19 cellular contexts compared by ENCODE assay signal in the genomic region with DNA sequence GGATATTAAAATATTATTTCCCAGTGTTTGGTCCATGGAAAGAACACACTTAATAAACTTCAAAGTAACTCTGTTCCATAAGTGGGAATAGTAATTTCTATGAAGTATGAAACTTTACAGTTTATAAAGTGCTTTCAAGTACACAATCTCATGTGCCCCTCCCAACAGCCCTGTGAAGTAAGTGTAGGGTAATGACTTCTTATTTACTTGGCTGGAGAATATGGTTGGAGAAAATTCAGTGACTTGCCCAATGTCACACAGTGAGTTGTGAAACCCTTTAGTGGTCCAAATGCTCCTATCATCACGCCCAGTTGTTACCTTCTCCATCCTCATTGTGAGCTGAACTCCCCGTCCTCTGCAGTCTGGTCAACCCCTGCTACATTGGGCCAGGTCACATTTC.
DNase-seq lines count a peak whose midpoint lies in the region; ATAC-seq and TF ChIP-seq lines count a peak whose summit lies in the region.
"Had no signal": no experiment of that assay in that cellular context is flagged by ENCODE, and none has a peak within 500 bp of the region (broad histone marks: within the 10 kb centered on the region; RNA-seq: fewer than 3 reads in every experiment).

No MANE protein-coding gene starts in this region.

- H3K4ac ChIP-seq in IMR-90 (ENCODE audit: low read depth, low read length): peak overlapping the region; percentile 62; the same call in 1 of the 2 replicates

- no peak overlapping the region for H3K9ac ChIP-seq in IMR-90 (ENCODE audit: low read depth, low read length)

- H2BK5ac ChIP-seq in IMR-90 (ENCODE audit: low read depth, low read length, poor library complexity, severe bottlenecking): peak overlapping the region; percentile 1

- H3K27ac ChIP-seq in IMR-90 (ENCODE audit: insufficient read depth, low read length): no peak overlapping the region
- H3K27ac ChIP-seq in lower lobe of right lung: no peak overlapping the region

- H3K4me3 ChIP-seq in IMR-90 (ENCODE audit: insufficient read depth, low read depth, low read length) (no peak overlapping the region), lower lobe of right lung (no peak overlapping the region)
- H3K4me3 ChIP-seq: GM12878 had no signal

- no peak overlapping the region for H4K91ac ChIP-seq in IMR-90 (ENCODE audit: insufficient read depth, low read depth, low read length)

- H2AK5ac ChIP-seq in IMR-90 (ENCODE audit: low read depth, low read length): peak overlapping the region; percentile 59; the same call in 1 of the 2 replicates

- no peak for DNase-seq in IMR-90
- DNase-seq in MV-4-11 (lab: John Stamatoyannopoulos, UW): peak; percentile 21
- no peak for DNase-seq in lower lobe of right lung
- no peak for DNase-seq in NCI-H82 (lab: John Stamatoyannopoulos, UW)
- DNase-seq in GM20000 (ENCODE audit: low spot score): no peak
- no peak for DNase-seq in RKO (ENCODE audit: low spot score)
- DNase-seq: ACHN; BE2C; C1 segment of cervical spinal cord; CD4-positive, CD25-positive, alpha-beta regulatory T cell; CD8-positive, alpha-beta memory T cell; COR-L47; DMS 273 treated with DMSO at 0.1 percent for 48 hours; DMS53; DND-41; EL; H9 had no signal

- dilution Hi-C loops in IMR-90 (cut with HindIII; ENCODE audit: low sequenced_read_pairs, unreplicated experiment): no loop called here

- WGBS in IMR-90 (ENCODE audit: extremely low coverage in 2 of 2, insufficient read length in 1 of 2), 2 experiments: no CpG with 5 or more reads among the region's 2 CpGs

- H2BK15ac ChIP-seq in IMR-90 (ENCODE audit: low read depth, low read length): peak overlapping the region; percentile 83

- POLR2A ChIA-PET in IMR-90 (lab: Charles Lee; ENCODE audit: unreplicated experiment): no interaction called here

- H2AK9ac ChIP-seq in IMR-90 (replicated peaks; ENCODE audit: low read depth, low read length, poor library complexity): no peak overlapping the region

- H4K20me1 ChIP-seq in IMR-90 (ENCODE audit: insufficient read depth, low read length): no peaks in the 10 kb centered on the region

- H4K5ac ChIP-seq in IMR-90 (ENCODE audit: low read depth, low read length): peak overlapping the region; percentile 24; the same call in 1 of the 2 replicates

- ATAC-seq in IMR-90 (ENCODE audit: low read depth): no peak
- ATAC-seq in lower lobe of right lung: peak; percentile 52 to 76
- ATAC-seq: GM12878, HepG2 had no signal

- peak overlapping the region; percentile 43; the same call in 1 of the 2 replicates for H3K14ac ChIP-seq in IMR-90 (replicated peaks; ENCODE audit: low read depth, low read length)

- no peak overlapping the region for H3K18ac ChIP-seq in IMR-90 (ENCODE audit: low read depth, low read length)

- no peaks in the 10 kb centered on the region for H3K27me3 ChIP-seq in IMR-90 (ENCODE audit: control insufficient read depth, insufficient read depth, low read length)
- H3K27me3 ChIP-seq in lower lobe of right lung (ENCODE audit: low read depth): no peaks in the 10 kb centered on the region
- H3K27me3 ChIP-seq: BE2C had no signal

- H3K79me1 ChIP-seq in IMR-90 (ENCODE audit: low read depth in 1 of 2, low read length in 2 of 2): peaks cover 20 to 27% of the 10 kb centered on the region in 2 experiments

- intact Hi-C loops in IMR-90 (cut with micrococcal nuclease) (no loop called here), lower lobe of right lung (cut with DNase I) (no loop called here)

- BruUV-seq in IMR-90 (replicated peaks; lab: Mats Ljungman, UMichigan): no TSS peak

- no peak for TF ChIP-seq POLR2A in IMR-90 (IDR thresholded peaks at IDR 0.05; ENCODE audit: low read depth, low read length)

- peaks cover 7% of the 10 kb centered on the region for H3K4me1 ChIP-seq in IMR-90 (ENCODE audit: control insufficient read depth, insufficient read depth, low read length)
- no peaks in the 10 kb centered on the region for H3K4me1 ChIP-seq in lower lobe of right lung
- H3K4me1 ChIP-seq: BE2C had no signal

- H2AFZ ChIP-seq in IMR-90 (replicated peaks; ENCODE audit: low read length, poor library complexity): no peak overlapping the region

- 0 out of 2 replicates have a peak, but pooled peaks cover 2% of the 10 kb centered on the region for H3K9me1 ChIP-seq in IMR-90 (ENCODE audit: insufficient read depth, low read length)

- CTCF ChIA-PET in IMR-90 (lab: Yijun Ruan, JAX): no interaction called here

- H3K23ac ChIP-seq in IMR-90 (ENCODE audit: low read depth, low read length): no peak overlapping the region

- peak overlapping the region; percentile 74; the same call in 1 of the 2 replicates for H2BK120ac ChIP-seq in IMR-90 (ENCODE audit: low read depth, low read length)

- H2BK20ac ChIP-seq in IMR-90 (ENCODE audit: low read depth, low read length): peak overlapping the region; percentile 46; the same call in 1 of the 2 replicates

- in situ Hi-C loops in IMR-90 (cut with MboI; ENCODE audit: low sequenced_read_pairs): no loop called here

- H3K9me3 ChIP-seq in IMR-90 (ENCODE audit: control insufficient read depth, insufficient read depth, low read length) (no peaks in the 10 kb centered on the region), lower lobe of right lung (no peaks in the 10 kb centered on the region)
- H3K9me3 ChIP-seq: BE2C had no signal

- H3K56ac ChIP-seq in IMR-90 (ENCODE audit: extremely low read depth, insufficient read depth, low read length): no peak overlapping the region

- TF ChIP-seq RAD21 in IMR-90 (IDR thresholded peaks at IDR 0.05; ENCODE audit: low read length): no peak

- H3K36me3 ChIP-seq in IMR-90 (ENCODE audit: control insufficient read depth, insufficient read depth, low read length): no peaks in the 10 kb centered on the region
- H3K36me3 ChIP-seq in lower lobe of right lung: no peaks in the 10 kb centered on the region
- H3K36me3 ChIP-seq: BE2C had no signal

- H3K4me2 ChIP-seq in IMR-90 (ENCODE audit: low read depth, low read length): no peak overlapping the region

- no peak for TF ChIP-seq CTCF in IMR-90 (conservative IDR thresholded peaks at IDR 0.05; ENCODE audit: low read depth, low read length)
- TF ChIP-seq CTCF in lower lobe of right lung (IDR thresholded peaks at IDR 0.05): no peak
- TF ChIP-seq CTCF in GM20000 (IDR thresholded peaks at IDR 0.05; ENCODE audit: extremely low read depth, missing control alignments): no peak

- H4K8ac ChIP-seq in IMR-90 (ENCODE audit: low read depth in 2 of 2, low read length in 2 of 2): peak overlapping the region in 1 of 2 experiments; percentile 45; a peak in 2 of 4 replicates

TF ChIP-seq in IMR-90, 13 proteins besides CTCF, POLR2A, EP300 and RAD21:
- TF ChIP-seq MXI1 (IDR thresholded peaks at IDR 0.05; ENCODE audit: borderline replicate concordance, low read depth, low read length) (no peak), NFE2L2 (IDR thresholded peaks at IDR 0.05; ENCODE audit: low read depth, low read length) (no peak), MAZ (IDR thresholded peaks at IDR 0.05; ENCODE audit: borderline replicate concordance, low read depth, low read length) (no peak), MAFK (IDR thresholded peaks at IDR 0.05; ENCODE audit: low read depth, low read length) (no peak), BHLHE40 (IDR thresholded peaks at IDR 0.05; ENCODE audit: low read depth, low read length) (no peak), RFX5 (IDR thresholded peaks at IDR 0.05; ENCODE audit: low read depth, low read length) (no peak), CHD1 (IDR thresholded peaks at IDR 0.05; ENCODE audit: low read depth, low read length) (no peak), CEBPB (IDR thresholded peaks at IDR 0.05; ENCODE audit: low read depth, low read length) (no peak), SMC3 (IDR thresholded peaks at IDR 0.05; ENCODE audit: low read depth, low read length) (no peak), FOS (IDR thresholded peaks at IDR 0.05; ENCODE audit: low read depth, low read length) (no peak), RCOR1 (IDR thresholded peaks at IDR 0.05; ENCODE audit: insufficient replicate concordance, low read length) (no peak)
- TF ChIP-seq, protein P1, sequence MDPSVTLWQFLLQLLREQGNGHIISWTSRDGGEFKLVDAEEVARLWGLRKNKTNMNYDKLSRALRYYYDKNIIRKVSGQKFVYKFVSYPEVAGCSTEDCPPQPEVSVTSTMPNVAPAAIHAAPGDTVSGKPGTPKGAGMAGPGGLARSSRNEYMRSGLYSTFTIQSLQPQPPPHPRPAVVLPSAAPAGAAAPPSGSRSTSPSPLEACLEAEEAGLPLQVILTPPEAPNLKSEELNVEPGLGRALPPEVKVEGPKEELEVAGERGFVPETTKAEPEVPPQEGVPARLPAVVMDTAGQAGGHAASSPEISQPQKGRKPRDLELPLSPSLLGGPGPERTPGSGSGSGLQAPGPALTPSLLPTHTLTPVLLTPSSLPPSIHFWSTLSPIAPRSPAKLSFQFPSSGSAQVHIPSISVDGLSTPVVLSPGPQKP (IDR thresholded peaks at IDR 0.05; ENCODE audit: borderline replicate concordance, low read depth, low read length): no peak
- TF ChIP-seq, protein P2, sequence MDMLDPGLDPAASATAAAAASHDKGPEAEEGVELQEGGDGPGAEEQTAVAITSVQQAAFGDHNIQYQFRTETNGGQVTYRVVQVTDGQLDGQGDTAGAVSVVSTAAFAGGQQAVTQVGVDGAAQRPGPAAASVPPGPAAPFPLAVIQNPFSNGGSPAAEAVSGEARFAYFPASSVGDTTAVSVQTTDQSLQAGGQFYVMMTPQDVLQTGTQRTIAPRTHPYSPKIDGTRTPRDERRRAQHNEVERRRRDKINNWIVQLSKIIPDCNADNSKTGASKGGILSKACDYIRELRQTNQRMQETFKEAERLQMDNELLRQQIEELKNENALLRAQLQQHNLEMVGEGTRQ (IDR thresholded peaks at IDR 0.05; ENCODE audit: low read depth, low read length): no peak
